Comparison of ENCODE assay signal across 1 cellular context in the genomic region with DNA sequence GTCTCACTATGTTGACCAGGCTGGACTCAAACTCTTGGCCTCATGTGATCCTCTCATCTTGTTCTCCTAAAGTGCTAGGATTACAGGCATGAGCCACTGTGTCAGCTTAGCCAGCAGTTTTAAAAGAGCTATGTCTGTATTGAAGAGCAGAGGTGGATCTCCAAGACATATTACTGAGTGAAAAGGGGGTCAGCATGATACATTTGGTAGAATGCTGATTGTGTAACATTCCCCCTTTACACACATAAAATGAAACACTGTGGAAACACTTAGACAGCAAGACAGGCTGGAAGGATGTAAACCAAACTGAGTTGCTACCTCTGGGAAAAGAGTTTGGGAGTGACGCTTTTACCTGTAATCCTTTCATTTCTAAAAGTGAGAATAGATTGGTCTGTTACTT.
TF ChIP-seq lines count a peak whose summit lies in the region.

No MANE protein-coding gene starts in this region.

TF ChIP-seq in HepG2, 621 proteins besides CTCF, POLR2A, EP300 and RAD21:
- TF ChIP-seq CEBPB (IDR thresholded peaks at IDR 0.05; ENCODE audit: borderline replicate concordance, low read depth, low read length) (peak; percentile 61), HHEX (CRISPR knock-in tag; IDR thresholded peaks at IDR 0.05) (no peak)
